19 cellular contexts compared by ENCODE assay signal in genomic region chr3:158381274-158381868, GRCh38.
A peak's percentile ranks its signal among the peaks of the same experiment; 100 is the strongest.
DNase-seq lines count a peak whose midpoint lies in the region; TF ChIP-seq lines count a peak whose summit lies in the region.
"Had no signal": no experiment of that assay in that cellular context is flagged by ENCODE, and none has a peak within 500 bp of the region (broad histone marks: within the 10 kb centered on the region; RNA-seq: fewer than 3 reads in every experiment).

No MANE protein-coding gene starts in this region.

- no peaks in the 10 kb centered on the region for H3K79me2 ChIP-seq in mammary epithelial cell (ENCODE audit: insufficient read depth, low read length)

- intact Hi-C loops in mammary epithelial cell (cut with micrococcal nuclease), result no loop called here
- intact Hi-C loops in breast epithelium (cut with DNase I; ENCODE audit: low total_unique reads), result no loop called here
- intact Hi-C loops in activated T-helper 2 cell treated with anti-CD3 and anti-CD28 coated beads, Interferon-gamma antibody, Interleukin-2, Interleukin-4, amounts not matched to agents 10 μg/mL and 5 μg/mL and 100 μg/mL, durations not matched to agents 14 hours and 24 hours and 36 hours (cut with micrococcal nuclease), result no loop called here
- intact Hi-C loops in cardiac septum (cut with DNase I), result no loop called here

- H3K27ac ChIP-seq in mammary epithelial cell (ENCODE audit: insufficient read depth, low read depth, low read length), result no peak overlapping the region
- H3K27ac ChIP-seq in breast epithelium, result no peak overlapping the region
- H3K27ac ChIP-seq: neural progenitor cell, VCaP had no signal

- H3K36me3 Mint-ChIP-seq in activated T-helper 2 cell treated with anti-CD3 and anti-CD28 coated beads, Interferon-gamma antibody, Interleukin-2, Interleukin-4, amounts not matched to agents 10 μg/mL and 5 μg/mL and 100 μg/mL, durations not matched to agents 14 hours and 24 hours and 36 hours (ENCODE audit: low read depth), result no peaks in the 10 kb centered on the region
- H3K36me3 Mint-ChIP-seq: neural progenitor cell had no signal

- H2AFZ ChIP-seq in mammary epithelial cell (ENCODE audit: low read depth, low read length), result no peak overlapping the region
- H2AFZ ChIP-seq: neural progenitor cell had no signal

- H3K4me1 Mint-ChIP-seq in activated T-helper 2 cell treated with anti-CD3 and anti-CD28 coated beads, Interferon-gamma antibody, Interleukin-2, Interleukin-4, amounts not matched to agents 10 μg/mL and 5 μg/mL and 100 μg/mL, durations not matched to agents 14 hours and 24 hours and 36 hours (ENCODE audit: low read depth), result peaks cover 2% of the 10 kb centered on the region

- DNase-seq in mammary epithelial cell (peak; percentile 6), breast epithelium (ENCODE audit: low spot score in 2 of 2) (no peak), LNCaP clone FGC (ENCODE audit: low read depth) (peak; percentile 37), epithelial cell of esophagus (ENCODE audit: low read depth) (peak; percentile 1), NCI-H1694 (lab: John Stamatoyannopoulos, UW) (no peak), cardiac septum (ENCODE audit: low spot score) (no peak)
- no peak for DNase-seq in stimulated activated CD4-positive, alpha-beta T cell treated with anti-CD3 and anti-CD28 coated beads, Interleukin-4, amount 100 ng/mL, for 4 hours
- DNase-seq in activated T-helper 2 cell treated with anti-CD3 and anti-CD28 coated beads, Interferon-gamma antibody, Interleukin-2, Interleukin-4, amounts not matched to agents 10 μg/mL and 5 μg/mL and 100 μg/mL, durations not matched to agents 14 hours and 24 hours and 36 hours (ENCODE audit: low spot score), result no peak
- DNase-seq: activated CD4-positive, alpha-beta T cell treated with anti-CD3 and anti-CD28 coated beads, Interleukin-2, amount 50 U/mL, for 48 hours; activated naive CD4-positive, alpha-beta T cell treated with anti-CD3 and anti-CD28 coated beads, Interleukin-2, amount 50 U/mL, for 16 hours; activated T-cell treated with anti-CD3 and anti-CD28 coated beads, Interleukin-2, amount 50 U/mL, for 24 hours; CD4-positive, alpha-beta memory T cell; NCI-H526 treated with DMSO at 0.1 percent for 48 hours; SIG-M5; stimulated activated naive B cell treated with anti-CD40 and anti-IgM and Interleukin-4, amounts not matched to agents 10 μg/mL and 1 μg/mL and 100 μg/mL, for 72 hours; T-helper 17 cell had no signal

- TF ChIP-seq CTCF in mammary epithelial cell (conservative IDR thresholded peaks at IDR 0.05 in 1 of 2, IDR thresholded peaks at IDR 0.05 in 1 of 2; ENCODE audit: extremely low read depth in 1 of 2, insufficient read depth in 1 of 2, low read depth in 1 of 2, low read length in 2 of 2) (no peak), breast epithelium (IDR thresholded peaks at IDR 0.05) (no peak), LNCaP clone FGC (IDR thresholded peaks at IDR 0.05; ENCODE audit: control insufficient read depth, extremely low read depth, insufficient read depth) (no peak), epithelial cell of esophagus (IDR thresholded peaks at IDR 0.05; ENCODE audit: insufficient read depth, low read depth, low read length, missing control alignments) (no peak)

- no peak overlapping the region for H3K4me3 ChIP-seq in mammary epithelial cell (replicated peaks in 1 of 3; ENCODE audit: insufficient read depth in 1 of 3, low read depth in 2 of 3, low read length in 3 of 3)
- H3K4me3 ChIP-seq in breast epithelium, result no peak overlapping the region
- no peak overlapping the region for H3K4me3 ChIP-seq in LNCaP clone FGC (ENCODE audit: low read depth, low read length)
- H3K4me3 ChIP-seq in epithelial cell of esophagus (ENCODE audit: low read length), result no peak overlapping the region
- H3K4me3 ChIP-seq: neural progenitor cell had no signal

- H3K9ac ChIP-seq in mammary epithelial cell (ENCODE audit: insufficient read depth, low read length), result no peak overlapping the region
- H3K9ac ChIP-seq: neural progenitor cell had no signal

- no peak overlapping the region for H3K4me3 Mint-ChIP-seq in activated T-helper 2 cell treated with anti-CD3 and anti-CD28 coated beads, Interferon-gamma antibody, Interleukin-2, Interleukin-4, amounts not matched to agents 10 μg/mL and 5 μg/mL and 100 μg/mL, durations not matched to agents 14 hours and 24 hours and 36 hours (ENCODE audit: low read depth)
- H3K4me3 Mint-ChIP-seq: activated T-cell treated with anti-CD3 and anti-CD28 coated beads, Interleukin-2, amount 50 U/mL, for 24 hours; CD4-positive, alpha-beta memory T cell; neural progenitor cell; stimulated activated naive B cell treated with anti-CD40 and anti-IgM and Interleukin-4, amounts not matched to agents 10 μg/mL and 1 μg/mL and 100 μg/mL, for 72 hours; T-helper 17 cell had no signal

- dilution Hi-C loops in mammary epithelial cell (cut with HindIII; ENCODE audit: low sequenced_read_pairs), result no loop called here

- no peaks in the 10 kb centered on the region for H3K9me3 Mint-ChIP-seq in activated T-helper 2 cell treated with anti-CD3 and anti-CD28 coated beads, Interferon-gamma antibody, Interleukin-2, Interleukin-4, amounts not matched to agents 10 μg/mL and 5 μg/mL and 100 μg/mL, durations not matched to agents 14 hours and 24 hours and 36 hours
- H3K9me3 Mint-ChIP-seq: neural progenitor cell had no signal

- no peaks in the 10 kb centered on the region for H3K27me3 Mint-ChIP-seq in activated T-helper 2 cell treated with anti-CD3 and anti-CD28 coated beads, Interferon-gamma antibody, Interleukin-2, Interleukin-4, amounts not matched to agents 10 μg/mL and 5 μg/mL and 100 μg/mL, durations not matched to agents 14 hours and 24 hours and 36 hours (ENCODE audit: low read depth)
- H3K27me3 Mint-ChIP-seq: activated T-cell treated with anti-CD3 and anti-CD28 coated beads, Interleukin-2, amount 50 U/mL, for 24 hours; CD4-positive, alpha-beta memory T cell; progenitor cell of endocrine pancreas; stimulated activated naive B cell treated with anti-CD40 and anti-IgM and Interleukin-4, amounts not matched to agents 10 μg/mL and 1 μg/mL and 100 μg/mL, for 72 hours; T-helper 17 cell had no signal

- no peaks in the 10 kb centered on the region for H4K20me1 ChIP-seq in mammary epithelial cell (ENCODE audit: insufficient read depth, low read length)

- CTCF ChIA-PET in mammary epithelial cell (lab: Charles Lee; ENCODE audit: low non-redundant PET), result no interaction called here

- H3K27me3 ChIP-seq in mammary epithelial cell (ENCODE audit: insufficient read depth, low read length) (no peaks in the 10 kb centered on the region), breast epithelium (no peaks in the 10 kb centered on the region)
- H3K27me3 ChIP-seq: neural progenitor cell had no signal

- no peak overlapping the region for H3K27ac Mint-ChIP-seq in activated T-helper 2 cell treated with anti-CD3 and anti-CD28 coated beads, Interferon-gamma antibody, Interleukin-2, Interleukin-4, amounts not matched to agents 10 μg/mL and 5 μg/mL and 100 μg/mL, durations not matched to agents 14 hours and 24 hours and 36 hours
- H3K27ac Mint-ChIP-seq: activated T-cell treated with anti-CD3 and anti-CD28 coated beads, Interleukin-2, amount 50 U/mL, for 24 hours; CD4-positive, alpha-beta memory T cell; neural progenitor cell; progenitor cell of endocrine pancreas; stimulated activated naive B cell treated with anti-CD40 and anti-IgM and Interleukin-4, amounts not matched to agents 10 μg/mL and 1 μg/mL and 100 μg/mL, for 72 hours; T-helper 17 cell had no signal

- no TSS peak for BruUV-seq in mammary epithelial cell (replicated peaks; lab: Mats Ljungman, UMichigan)

- H3K4me1 ChIP-seq in mammary epithelial cell (ENCODE audit: insufficient read depth, low read length) (no peaks in the 10 kb centered on the region), breast epithelium (no peaks in the 10 kb centered on the region)
- H3K4me1 ChIP-seq: neural progenitor cell had no signal

- H3K9me3 ChIP-seq in mammary epithelial cell (replicated peaks; ENCODE audit: insufficient read depth, low read length) (no peaks in the 10 kb centered on the region), breast epithelium (no peaks in the 10 kb centered on the region)

- in situ Hi-C loops in mammary epithelial cell (cut with MboI; ENCODE audit: low sequenced_read_pairs in 2 of 2), result no loop called here

- no peak overlapping the region for H3K4me2 ChIP-seq in mammary epithelial cell (ENCODE audit: insufficient read depth, low read depth, low read length)
- H3K4me2 ChIP-seq: neural progenitor cell had no signal

- WGBS in mammary epithelial cell (ENCODE audit: low coverage, missing lambda C conversion rate), result 89% methylated on average over 2 of the region's 2 CpGs

- no peak for TF ChIP-seq POLR2A in breast epithelium (IDR thresholded peaks at IDR 0.05)

- H3K36me3 ChIP-seq in mammary epithelial cell (ENCODE audit: insufficient read depth, low read length), result no peaks in the 10 kb centered on the region
- H3K36me3 ChIP-seq in breast epithelium, result no peaks in the 10 kb centered on the region
- H3K36me3 ChIP-seq: neural progenitor cell had no signal

Comparison
In these comparisons a context has a peak if more than half of its experiments do, and no peak if none do; other contexts are left out.
1. DNase-seq: peak in mammary epithelial cell (single experiment), LNCaP clone FGC (single experiment) and epithelial cell of esophagus (single experiment); none in breast epithelium (0 of 2), stimulated activated CD4-positive, alpha-beta T cell treated with anti-CD3 and anti-CD28 coated beads, Interleukin-4, amount 100 ng/mL, for 4 hours (0 of 2), NCI-H1694 (single experiment), activated T-helper 2 cell treated with anti-CD3 and anti-CD28 coated beads, Interferon-gamma antibody, Interleukin-2, Interleukin-4, amounts not matched to agents 10 μg/mL and 5 μg/mL and 100 μg/mL, durations not matched to agents 14 hours and 24 hours and 36 hours (single experiment) and cardiac septum (single experiment).